In genomic region chr18:49094979-49095632, GRCh38 we compare ENCODE assay signal across 11 cellular contexts.
DNase-seq lines count a peak whose midpoint lies in the region; ATAC-seq, FAIRE-seq and TF ChIP-seq lines count a peak whose summit lies in the region.
"Had no signal": no experiment of that assay in that cellular context is flagged by ENCODE, and none has a peak within 500 bp of the region (broad histone marks: within the 10 kb centered on the region; RNA-seq: fewer than 3 reads in every experiment).

No MANE protein-coding gene starts in this region.

- H3K4me1 Mint-ChIP-seq in osteocyte (ENCODE audit: unreplicated experiment) (peaks cover 41% of the 10 kb centered on the region), Caco-2 (ENCODE audit: low read depth, unreplicated experiment) (no peaks in the 10 kb centered on the region)
- H3K4me1 Mint-ChIP-seq: WTC11 had no signal

- no peak for TF ChIP-seq POLR2A in GM12891 (IDR thresholded peaks at IDR 0.05; ENCODE audit: low read depth, low read length)

- H3K9me3 Mint-ChIP-seq in osteocyte (ENCODE audit: unreplicated experiment) (no peaks in the 10 kb centered on the region), Caco-2 (ENCODE audit: unreplicated experiment) (no peaks in the 10 kb centered on the region)
- H3K9me3 Mint-ChIP-seq: activated naive CD4-positive, alpha-beta T cell treated with anti-CD3 and anti-CD28 coated beads, Interleukin-2, amount 10 ng/mL, durations not matched to agents 7 days and 5 days; WTC11 had no signal

- DNase-seq in ELR (ENCODE audit: low read depth) (peak; percentile 90), MV-4-11 (lab: John Stamatoyannopoulos, UW) (peak; percentile 83), coronary artery (ENCODE audit: low spot score) (no peak), osteocyte (ENCODE audit: extremely low spot score, unreplicated experiment) (no peak), left colon (no peak), GM12891 (ENCODE audit: insufficient read length, low spot score) (no peak), NCI-H82 treated with DMSO at 0.1 percent for 48 hours (lab: John Stamatoyannopoulos, UW; ENCODE audit: unreplicated experiment) (no peak), Caco-2 (no peak)
- DNase-seq: activated naive CD4-positive, alpha-beta T cell treated with anti-CD3 and anti-CD28 coated beads, Interleukin-2, amount 10 ng/mL, durations not matched to agents 7 days and 5 days had no signal

- H3K36me3 ChIP-seq in Caco-2 (ENCODE audit: control insufficient read depth, insufficient read depth, low read length), result no peaks in the 10 kb centered on the region; the same call in 1 of the 2 replicates

- intact Hi-C loops in left colon (cut with DNase I, micrococcal nuclease), result no loop called here
- intact Hi-C loops in Caco-2 (cut with micrococcal nuclease; ENCODE audit: unreplicated experiment), result no loop called here

- H3K27me3 Mint-ChIP-seq in osteocyte (ENCODE audit: unreplicated experiment) (no peaks in the 10 kb centered on the region), Caco-2 (ENCODE audit: insufficient read depth, unreplicated experiment) (no peaks in the 10 kb centered on the region)
- H3K27me3 Mint-ChIP-seq: activated naive CD4-positive, alpha-beta T cell treated with anti-CD3 and anti-CD28 coated beads, Interleukin-2, amount 10 ng/mL, durations not matched to agents 7 days and 5 days had no signal

- no peak for ATAC-seq in left colon
- ATAC-seq: esophagus mucosa, WTC11 had no signal

- POLR2A ChIA-PET in Caco-2 (lab: Charles Lee), result no interaction called here

- H3K27ac ChIP-seq in coronary artery, result peak overlapping the region; percentile 10 to 11

- peaks cover 6% of the 10 kb centered on the region; the same call in 1 of the 2 replicates for H3K4me1 ChIP-seq in Caco-2

- H3K27ac Mint-ChIP-seq in osteocyte (ENCODE audit: unreplicated experiment) (peak overlapping the region; percentile 72), Caco-2 (ENCODE audit: unreplicated experiment) (no peak overlapping the region)
- H3K27ac Mint-ChIP-seq: activated naive CD4-positive, alpha-beta T cell treated with anti-CD3 and anti-CD28 coated beads, Interleukin-2, amount 10 ng/mL, durations not matched to agents 7 days and 5 days; WTC11 had no signal

- H3K4me3 ChIP-seq in coronary artery (no peak overlapping the region), Caco-2 (ENCODE audit: low read depth, low read length) (no peak overlapping the region)

- H3K27me3 ChIP-seq in Caco-2 (replicated peaks; ENCODE audit: control insufficient read depth, insufficient read depth, low read length), result no peaks in the 10 kb centered on the region

- CTCF ChIA-PET in Caco-2 (lab: Charles Lee), result no interaction called here

- FAIRE-seq in GM12891 (lab: Jason Lieb, UNC), result no peak

- H3K36me3 Mint-ChIP-seq in osteocyte (ENCODE audit: unreplicated experiment) (peaks cover 14% of the 10 kb centered on the region), Caco-2 (ENCODE audit: insufficient read depth, unreplicated experiment) (peaks cover 6% of the 10 kb centered on the region)
- H3K36me3 Mint-ChIP-seq: WTC11 had no signal

- H3K9me3 ChIP-seq in Caco-2, result no peaks in the 10 kb centered on the region

- no peak overlapping the region for H3K4me3 Mint-ChIP-seq in osteocyte (ENCODE audit: unreplicated experiment)
- H3K4me3 Mint-ChIP-seq in Caco-2 (ENCODE audit: unreplicated experiment), result no peak overlapping the region
- H3K4me3 Mint-ChIP-seq: activated naive CD4-positive, alpha-beta T cell treated with anti-CD3 and anti-CD28 coated beads, Interleukin-2, amount 10 ng/mL, durations not matched to agents 7 days and 5 days; WTC11 had no signal

- TF ChIP-seq CTCF in coronary artery (IDR thresholded peaks at IDR 0.05), result no peak
- TF ChIP-seq CTCF in osteocyte (IDR thresholded peaks at IDR 0.05), result no peak
- TF ChIP-seq CTCF in Caco-2 (IDR thresholded peaks at IDR 0.05; ENCODE audit: insufficient read depth in 1 of 2, low read depth in 1 of 2, low read length in 1 of 2, severe bottlenecking in 1 of 2, unreplicated experiment in 1 of 2), result no peak

- no TSS peak for BruUV-seq in Caco-2 (replicated peaks; lab: Mats Ljungman, UMichigan)

TF ChIP-seq in GM12891, 5 proteins besides CTCF, POLR2A, EP300 and RAD21:
- TF ChIP-seq TAF1 (IDR thresholded peaks at IDR 0.05; ENCODE audit: low read depth, low read length), result no peak
- no peak for TF ChIP-seq POLR2AphosphoS5 (IDR thresholded peaks at IDR 0.05; ENCODE audit: low read depth, low read length)
- no peak for TF ChIP-seq SPI1 (IDR thresholded peaks at IDR 0.05; ENCODE audit: low read depth, low read length)
- no peak for TF ChIP-seq PAX5 (IDR thresholded peaks at IDR 0.05; ENCODE audit: insufficient read depth, low read length, severe bottlenecking)
- TF ChIP-seq POU2F2 (IDR thresholded peaks at IDR 0.05; ENCODE audit: low read depth, low read length), result no peak

Comparison
In these comparisons a context has a peak if more than half of its experiments do, and no peak if none do; other contexts are left out.
1. DNase-seq: peak in ELR (single experiment) and MV-4-11 (single experiment); none in coronary artery (single experiment), osteocyte (single experiment), left colon (0 of 2), GM12891 (single experiment), NCI-H82 treated with DMSO at 0.1 percent for 48 hours (single experiment) and Caco-2 (0 of 2).